13 cellular contexts compared by ENCODE assay signal in genomic region chr19:16649734-16650133, GRCh38. TPM values are rescaled to one million over a fixed set of nuclear protein-coding genes. Genes with fewer than 3 reads are reported as not detected.
DNase-seq lines count a peak whose midpoint lies in the region; ATAC-seq and TF ChIP-seq lines count a peak whose summit lies in the region.
"Had no signal": no experiment of that assay in that cellular context is flagged by ENCODE, and none has a peak within 500 bp of the region (broad histone marks: within the 10 kb centered on the region; RNA-seq: fewer than 3 reads in every experiment).

No MANE protein-coding gene starts in this region.

- H3K4me3 ChIP-seq in Panc1 (ENCODE audit: low read depth in 2 of 2, low read length in 2 of 2): no peak overlapping the region
- H3K4me3 ChIP-seq: cardiac muscle cell had no signal

- H3K36me3 Mint-ChIP-seq in activated CD8-positive, alpha-beta T cell treated with anti-CD3 and anti-CD28 coated beads for 36 hours (ENCODE audit: low read depth): peaks cover 73% of the 10 kb centered on the region
- H3K36me3 Mint-ChIP-seq in activated CD8-positive, alpha-beta T cell treated with anti-CD3 and anti-CD28 coated beads, Interleukin-2, amount 10 ng/mL, durations not matched to agents 7 days and 5 days (ENCODE audit: low read depth): peaks cover 72% of the 10 kb centered on the region
- H3K36me3 Mint-ChIP-seq in stimulated activated effector memory CD8-positive, alpha-beta T cell treated with anti-CD3 and anti-CD28 coated beads, Interleukin-12 subunit alpha, Interleukin-12 subunit beta, amount 100 ng/mL, for 72 hours: peaks cover 99% of the 10 kb centered on the region
- peaks cover 60% of the 10 kb centered on the region for H3K36me3 Mint-ChIP-seq in stimulated activated memory B cell treated with anti-CD40 and anti-IgM and Interleukin-4, amounts not matched to agents 10 μg/mL and 1 μg/mL and 100 μg/mL, for 72 hours

- H3K36me3 ChIP-seq in Panc1 (ENCODE audit: control insufficient read depth, insufficient read depth, low read length): no peaks in the 10 kb centered on the region; the same call in none of the 2 replicates

- TF ChIP-seq CTCF in activated CD8-positive, alpha-beta T cell treated with anti-CD3 and anti-CD28 coated beads for 36 hours (IDR thresholded peaks at IDR 0.05): no peak
- no peak for TF ChIP-seq CTCF in Panc1 (IDR thresholded peaks at IDR 0.05)

- H3K4me1 Mint-ChIP-seq in activated CD8-positive, alpha-beta T cell treated with anti-CD3 and anti-CD28 coated beads for 36 hours (ENCODE audit: low read depth): peaks cover 13% of the 10 kb centered on the region
- peaks cover 23% of the 10 kb centered on the region for H3K4me1 Mint-ChIP-seq in activated CD8-positive, alpha-beta T cell treated with anti-CD3 and anti-CD28 coated beads, Interleukin-2, amount 10 ng/mL, durations not matched to agents 7 days and 5 days (ENCODE audit: low read depth)
- H3K4me1 Mint-ChIP-seq in stimulated activated effector memory CD8-positive, alpha-beta T cell treated with anti-CD3 and anti-CD28 coated beads, Interleukin-12 subunit alpha, Interleukin-12 subunit beta, amount 100 ng/mL, for 72 hours: peaks cover 22% of the 10 kb centered on the region
- H3K4me1 Mint-ChIP-seq in stimulated activated memory B cell treated with anti-CD40 and anti-IgM and Interleukin-4, amounts not matched to agents 10 μg/mL and 1 μg/mL and 100 μg/mL, for 72 hours: peaks cover 19% of the 10 kb centered on the region

- H3K4me3 Mint-ChIP-seq in activated CD8-positive, alpha-beta T cell treated with anti-CD3 and anti-CD28 coated beads for 36 hours: no peak overlapping the region
- H3K4me3 Mint-ChIP-seq in activated CD8-positive, alpha-beta T cell treated with anti-CD3 and anti-CD28 coated beads, Interleukin-2, amount 10 ng/mL, durations not matched to agents 7 days and 5 days: no peak overlapping the region
- no peak overlapping the region for H3K4me3 Mint-ChIP-seq in stimulated activated effector memory CD8-positive, alpha-beta T cell treated with anti-CD3 and anti-CD28 coated beads, Interleukin-12 subunit alpha, Interleukin-12 subunit beta, amount 100 ng/mL, for 72 hours
- H3K4me3 Mint-ChIP-seq in stimulated activated memory B cell treated with anti-CD40 and anti-IgM and Interleukin-4, amounts not matched to agents 10 μg/mL and 1 μg/mL and 100 μg/mL, for 72 hours: no peak overlapping the region
- H3K4me3 Mint-ChIP-seq: activated CD4-positive, alpha-beta memory T cell treated with anti-CD3 and anti-CD28 coated beads, Interleukin-2, amount 10 ng/mL, durations not matched to agents 7 days and 5 days had no signal

- H3K27me3 Mint-ChIP-seq in activated CD8-positive, alpha-beta T cell treated with anti-CD3 and anti-CD28 coated beads for 36 hours: no peaks in the 10 kb centered on the region
- H3K27me3 Mint-ChIP-seq in activated CD8-positive, alpha-beta T cell treated with anti-CD3 and anti-CD28 coated beads, Interleukin-2, amount 10 ng/mL, durations not matched to agents 7 days and 5 days (ENCODE audit: low read depth): no peaks in the 10 kb centered on the region
- no peaks in the 10 kb centered on the region for H3K27me3 Mint-ChIP-seq in stimulated activated memory B cell treated with anti-CD40 and anti-IgM and Interleukin-4, amounts not matched to agents 10 μg/mL and 1 μg/mL and 100 μg/mL, for 72 hours
- H3K27me3 Mint-ChIP-seq: activated CD4-positive, alpha-beta memory T cell treated with anti-CD3 and anti-CD28 coated beads, Interleukin-2, amount 10 ng/mL, durations not matched to agents 7 days and 5 days had no signal

- in situ Hi-C loops in Panc1 (cut with HindIII; ENCODE audit: low pct_unique_long_range_greater_than_20kb, low sequenced_read_pairs): no loop called here

- intact Hi-C loops in activated CD8-positive, alpha-beta T cell treated with anti-CD3 and anti-CD28 coated beads for 36 hours (cut with micrococcal nuclease): no loop called here
- intact Hi-C loops in Panc1 (cut with micrococcal nuclease; ENCODE audit: unreplicated experiment) (no loop called here), left cardiac atrium (cut with DNase I) (no loop called here)

- no peak for ATAC-seq in activated CD8-positive, alpha-beta T cell treated with anti-CD3 and anti-CD28 coated beads for 36 hours
- ATAC-seq in activated CD8-positive, alpha-beta T cell treated with anti-CD3 and anti-CD28 coated beads, Interleukin-2, amount 10 ng/mL, durations not matched to agents 7 days and 5 days: no peak
- ATAC-seq in Panc1: no peak
- peak; percentile 54 to 89 for ATAC-seq in left cardiac atrium
- no peak for ATAC-seq in stimulated activated effector memory CD8-positive, alpha-beta T cell treated with anti-CD3 and anti-CD28 coated beads, Interleukin-12 subunit alpha, Interleukin-12 subunit beta, amount 100 ng/mL, for 72 hours
- no peak for ATAC-seq in stimulated activated memory B cell treated with anti-CD40 and anti-IgM and Interleukin-4, amounts not matched to agents 10 μg/mL and 1 μg/mL and 100 μg/mL, for 72 hours
- ATAC-seq in GM18870 (IDR thresholded peaks at IDR 0.05; ENCODE audit: unreplicated experiment): no peak

- CTCF ChIA-PET in activated CD8-positive, alpha-beta T cell treated with anti-CD3 and anti-CD28 coated beads for 36 hours (lab: Charles Lee): interaction anchor here (0.9 kb wide), 1 partner anchor 68 kb away, joined by 3 read pairs; no protein-coding TSS in a partner anchor
- CTCF ChIA-PET in activated CD8-positive, alpha-beta T cell treated with anti-CD3 and anti-CD28 coated beads, Interleukin-2, amount 10 ng/mL, durations not matched to agents 7 days and 5 days (lab: Charles Lee): no interaction called here
- CTCF ChIA-PET in Panc1 (lab: Charles Lee): no interaction called here

- H3K27me3 ChIP-seq in Panc1 (ENCODE audit: control insufficient read depth, insufficient read depth, low read length): no peaks in the 10 kb centered on the region
- H3K27me3 ChIP-seq: cardiac muscle cell had no signal

- H3K27ac ChIP-seq in Panc1 (ENCODE audit: low read length): no peak overlapping the region
- H3K27ac ChIP-seq: cardiac muscle cell had no signal

- H3K27ac Mint-ChIP-seq in activated CD8-positive, alpha-beta T cell treated with anti-CD3 and anti-CD28 coated beads for 36 hours: peak overlapping the region; percentile 70
- no peak overlapping the region for H3K27ac Mint-ChIP-seq in activated CD8-positive, alpha-beta T cell treated with anti-CD3 and anti-CD28 coated beads, Interleukin-2, amount 10 ng/mL, durations not matched to agents 7 days and 5 days
- peak overlapping the region; percentile 9 for H3K27ac Mint-ChIP-seq in stimulated activated effector memory CD8-positive, alpha-beta T cell treated with anti-CD3 and anti-CD28 coated beads, Interleukin-12 subunit alpha, Interleukin-12 subunit beta, amount 100 ng/mL, for 72 hours
- H3K27ac Mint-ChIP-seq in stimulated activated memory B cell treated with anti-CD40 and anti-IgM and Interleukin-4, amounts not matched to agents 10 μg/mL and 1 μg/mL and 100 μg/mL, for 72 hours: no peak overlapping the region
- H3K27ac Mint-ChIP-seq: activated CD4-positive, alpha-beta memory T cell treated with anti-CD3 and anti-CD28 coated beads, Interleukin-2, amount 10 ng/mL, durations not matched to agents 7 days and 5 days had no signal

- DNase-seq in activated CD8-positive, alpha-beta T cell treated with anti-CD3 and anti-CD28 coated beads for 36 hours: no peak
- no peak for DNase-seq in activated CD8-positive, alpha-beta T cell treated with anti-CD3 and anti-CD28 coated beads, Interleukin-2, amount 10 ng/mL, durations not matched to agents 7 days and 5 days
- no peak for DNase-seq in Panc1 (ENCODE audit: low read depth, low spot score)
- DNase-seq in left cardiac atrium: peak; percentile 36
- DNase-seq in stimulated activated effector memory CD8-positive, alpha-beta T cell treated with anti-CD3 and anti-CD28 coated beads, Interleukin-12 subunit alpha, Interleukin-12 subunit beta, amount 100 ng/mL, for 72 hours (ENCODE audit: low spot score in 2 of 2): no peak
- DNase-seq in NCI-H2171 (lab: John Stamatoyannopoulos, UW): no peak
- DNase-seq: ACHN; activated CD4-positive, alpha-beta memory T cell treated with anti-CD3 and anti-CD28 coated beads, Interleukin-2, amount 10 ng/mL, durations not matched to agents 7 days and 5 days; activated naive CD4-positive, alpha-beta T cell treated with Interleukin-2 at 50 U/mL for 16 hours; NCI-H226 had no signal

- POLR2A ChIA-PET in activated CD8-positive, alpha-beta T cell treated with anti-CD3 and anti-CD28 coated beads for 36 hours (lab: Charles Lee): interaction anchor here (0.8 to 1.3 kb wide), 2 partner anchors 10 to 11 kb away, joined by 4 to 5 read pairs; no protein-coding TSS in a partner anchor
- POLR2A ChIA-PET in activated CD8-positive, alpha-beta T cell treated with anti-CD3 and anti-CD28 coated beads, Interleukin-2, amount 10 ng/mL, durations not matched to agents 7 days and 5 days (lab: Charles Lee): interaction anchor here (0.9 to 1.2 kb wide), 2 partner anchors 11 to 40 kb away, joined by 3 read pairs; partner anchors contain the start of gene TMEM38A
- POLR2A ChIA-PET in Panc1 (lab: Charles Lee): no interaction called here

- BruUV-seq in Panc1 (replicated peaks; lab: Mats Ljungman, UMichigan): TSS peak; percentile 18

- no peaks in the 10 kb centered on the region for H3K9me3 Mint-ChIP-seq in activated CD8-positive, alpha-beta T cell treated with anti-CD3 and anti-CD28 coated beads for 36 hours
- H3K9me3 Mint-ChIP-seq in activated CD8-positive, alpha-beta T cell treated with anti-CD3 and anti-CD28 coated beads, Interleukin-2, amount 10 ng/mL, durations not matched to agents 7 days and 5 days (ENCODE audit: insufficient read depth): no peaks in the 10 kb centered on the region
- H3K9me3 Mint-ChIP-seq in stimulated activated effector memory CD8-positive, alpha-beta T cell treated with anti-CD3 and anti-CD28 coated beads, Interleukin-12 subunit alpha, Interleukin-12 subunit beta, amount 100 ng/mL, for 72 hours: no peaks in the 10 kb centered on the region
- H3K9me3 Mint-ChIP-seq in stimulated activated memory B cell treated with anti-CD40 and anti-IgM and Interleukin-4, amounts not matched to agents 10 μg/mL and 1 μg/mL and 100 μg/mL, for 72 hours: peaks cover 2% of the 10 kb centered on the region
- H3K9me3 Mint-ChIP-seq: activated CD4-positive, alpha-beta memory T cell treated with anti-CD3 and anti-CD28 coated beads, Interleukin-2, amount 10 ng/mL, durations not matched to agents 7 days and 5 days had no signal

- no peaks in the 10 kb centered on the region for H3K4me1 ChIP-seq in Panc1 (ENCODE audit: control insufficient read depth, insufficient read depth, low read length)

- no peaks in the 10 kb centered on the region for H3K9me3 ChIP-seq in Panc1 (ENCODE audit: control insufficient read depth, insufficient read depth, low read depth, low read length)

RNA-seq across cellular contexts. Expression of gene SMIM7, which starts 10.2 kb away (rescaled TPM):
- 10 to 100 TPM; 48.0 to 55.0 TPM for total RNA-seq in activated CD8-positive, alpha-beta T cell treated with anti-CD3 and anti-CD28 coated beads for 36 hours
- 10 to 100 TPM; 51.5 to 53.5 TPM for total RNA-seq in activated CD8-positive, alpha-beta T cell treated with anti-CD3 and anti-CD28 coated beads, Interleukin-2, amount 10 ng/mL, durations not matched to agents 7 days and 5 days
- total RNA-seq in Panc1 (2021; ENCODE audit: unreplicated experiment) (70.7 TPM), left cardiac atrium (10 to 100 TPM; 43.2 to 44.5 TPM)
- polyA plus RNA-seq in Panc1 (2012; ENCODE audit: insufficient read length): 47.5 TPM

RNA-seq across cellular contexts. Expression of gene TMEM38A, which starts 11.2 kb away (rescaled TPM):
- total RNA-seq in activated CD8-positive, alpha-beta T cell treated with anti-CD3 and anti-CD28 coated beads for 36 hours: 1 to 10 TPM; 1.2 to 1.8 TPM
- under 1 TPM; 0.60 to 0.87 TPM for total RNA-seq in activated CD8-positive, alpha-beta T cell treated with anti-CD3 and anti-CD28 coated beads, Interleukin-2, amount 10 ng/mL, durations not matched to agents 7 days and 5 days
- total RNA-seq in Panc1 (2021; ENCODE audit: unreplicated experiment) (8.4 TPM), left cardiac atrium (10 to 100 TPM in 1 of 2 donors, 1 to 10 TPM in 1; 6.7 to 20.2 TPM)
- polyA plus RNA-seq in Panc1 (2012; ENCODE audit: insufficient read length): 11.7 TPM

RNA-seq across cellular contexts. Expression of gene MED26, which starts 21.7 kb away (rescaled TPM):
- total RNA-seq in activated CD8-positive, alpha-beta T cell treated with anti-CD3 and anti-CD28 coated beads for 36 hours: 10 to 100 TPM; 14.2 to 19.3 TPM
- 10 to 100 TPM; 17.2 to 17.4 TPM for total RNA-seq in activated CD8-positive, alpha-beta T cell treated with anti-CD3 and anti-CD28 coated beads, Interleukin-2, amount 10 ng/mL, durations not matched to agents 7 days and 5 days
- total RNA-seq in Panc1 (2021; ENCODE audit: unreplicated experiment): 8.8 TPM
- 6.6 TPM for polyA plus RNA-seq in Panc1 (2012; ENCODE audit: insufficient read length)
- total RNA-seq in left cardiac atrium: 1 to 10 TPM; 5.0 to 5.6 TPM

Comparison
In these comparisons a context has a peak if more than half of its experiments do, and no peak if none do; other contexts are left out.
1. H3K27ac Mint-ChIP-seq: peak in activated CD8-positive, alpha-beta T cell treated with anti-CD3 and anti-CD28 coated beads for 36 hours (single experiment) and stimulated activated effector memory CD8-positive, alpha-beta T cell treated with anti-CD3 and anti-CD28 coated beads, Interleukin-12 subunit alpha, Interleukin-12 subunit beta, amount 100 ng/mL, for 72 hours (single experiment); none in activated CD8-positive, alpha-beta T cell treated with anti-CD3 and anti-CD28 coated beads, Interleukin-2, amount 10 ng/mL, durations not matched to agents 7 days and 5 days (single experiment) and stimulated activated memory B cell treated with anti-CD40 and anti-IgM and Interleukin-4, amounts not matched to agents 10 μg/mL and 1 μg/mL and 100 μg/mL, for 72 hours (single experiment).
2. ATAC-seq: peak in left cardiac atrium (2 of 2); none in activated CD8-positive, alpha-beta T cell treated with anti-CD3 and anti-CD28 coated beads for 36 hours (single experiment), activated CD8-positive, alpha-beta T cell treated with anti-CD3 and anti-CD28 coated beads, Interleukin-2, amount 10 ng/mL, durations not matched to agents 7 days and 5 days (single experiment), Panc1 (single experiment), stimulated activated effector memory CD8-positive, alpha-beta T cell treated with anti-CD3 and anti-CD28 coated beads, Interleukin-12 subunit alpha, Interleukin-12 subunit beta, amount 100 ng/mL, for 72 hours (single experiment), stimulated activated memory B cell treated with anti-CD40 and anti-IgM and Interleukin-4, amounts not matched to agents 10 μg/mL and 1 μg/mL and 100 μg/mL, for 72 hours (single experiment) and GM18870 (single experiment).